ENCODE assay signal across 1 cellular context in the genomic region with DNA sequence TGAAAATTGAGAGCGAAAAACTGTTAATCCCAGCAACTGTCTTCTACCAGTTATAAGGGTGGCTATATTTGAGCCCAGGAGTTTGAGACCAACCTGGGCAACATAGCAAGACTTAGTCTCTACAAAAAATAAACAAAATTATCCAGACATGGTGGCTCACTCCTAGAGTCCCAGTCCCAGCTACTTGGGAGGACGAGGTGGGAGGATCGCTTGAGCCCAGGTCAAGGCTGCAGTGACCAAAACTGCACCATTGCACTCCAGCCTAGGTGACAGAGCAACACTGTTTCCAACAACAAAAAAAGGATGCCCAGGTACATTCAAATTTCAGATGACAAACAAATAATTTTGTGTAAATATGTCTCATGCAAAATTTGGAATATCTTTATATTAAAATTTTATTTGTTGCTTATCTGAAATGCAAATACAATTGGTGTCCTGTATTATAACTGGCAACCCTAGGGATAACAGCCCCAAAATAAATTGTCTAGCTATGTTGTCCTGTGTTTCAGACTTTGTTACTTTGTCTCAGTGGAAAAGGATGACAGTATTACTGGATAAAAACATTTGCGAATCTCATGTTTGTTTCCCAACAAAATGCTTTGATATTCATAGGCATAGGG.
TF ChIP-seq lines count a peak whose summit lies in the region.

No MANE protein-coding gene starts in this region.

TF ChIP-seq in SK-N-SH, 30 proteins besides CTCF, POLR2A, EP300 and RAD21 (continued from another document):
- TF ChIP-seq, protein P1, sequence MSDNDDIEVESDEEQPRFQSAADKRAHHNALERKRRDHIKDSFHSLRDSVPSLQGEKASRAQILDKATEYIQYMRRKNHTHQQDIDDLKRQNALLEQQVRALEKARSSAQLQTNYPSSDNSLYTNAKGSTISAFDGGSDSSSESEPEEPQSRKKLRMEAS (IDR thresholded peaks at IDR 0.05; ENCODE audit: low read depth), result no peak
- TF ChIP-seq JUND (IDR thresholded peaks at IDR 0.05) (no peak), TCF12 (IDR thresholded peaks at IDR 0.05) (no peak), CHD2 (IDR thresholded peaks at IDR 0.05; ENCODE audit: low read length, partially characterized antibody) (no peak), REST (IDR thresholded peaks at IDR 0.05; ENCODE audit: low read depth, low read length) (no peak)
